Comparison of ENCODE assay signal across 39 cellular contexts in the genomic region with DNA sequence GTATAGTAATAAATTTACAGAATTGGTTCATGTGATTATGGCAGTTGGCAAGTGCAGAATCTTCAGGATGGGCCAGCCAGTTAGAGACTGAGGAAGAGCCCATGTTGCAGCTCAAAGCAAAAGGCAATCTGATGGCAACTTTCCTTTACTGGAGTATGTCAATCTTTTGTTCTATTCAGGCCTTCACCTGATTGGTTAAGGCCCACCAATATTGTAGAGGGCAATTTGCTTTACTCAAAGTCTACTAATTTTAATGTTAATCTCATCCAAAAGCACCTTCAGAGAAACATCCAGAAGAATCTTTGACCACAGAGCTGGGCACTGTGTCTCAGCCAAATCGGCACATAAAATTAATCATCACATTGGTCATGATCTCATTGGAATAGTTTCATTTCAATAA. TPM values are rescaled to one million over a fixed set of nuclear protein-coding genes. Genes with fewer than 3 reads are reported as not detected.
"Had no signal": no experiment of that assay in that cellular context is flagged by ENCODE, and none has a peak within 500 bp of the region (broad histone marks: within the 10 kb centered on the region; RNA-seq: fewer than 3 reads in every experiment).

No MANE protein-coding gene starts in this region.

- FAIRE-seq: astrocyte, bronchial epithelial cell had no signal

- H3K9me3 ChIP-seq: adrenal gland, body of pancreas had no signal

- ATAC-seq: activated naive CD4-positive, alpha-beta T cell treated with anti-CD3 and anti-CD28 coated beads, Interleukin-2, amount 50 U/mL, for 72 hours; activated naive CD8-positive, alpha-beta T cell treated with anti-CD3 and anti-CD28 coated beads, Interleukin-2, amount 50 U/mL, for 24 hours; activated T-cell treated with anti-CD3 and anti-CD28 coated beads, Interleukin-2, amount 50 U/mL, for 4 hours; activated T-cell treated with anti-CD3 and anti-CD28 coated beads, Interleukin-2, amount 50 U/mL, for 72 hours; activated T-helper 17 cell treated with anti-CD3 and anti-CD28 coated beads, Interleukin-2, amount 50 U/mL, for 72 hours; body of pancreas had no signal

- H3K27me3 ChIP-seq: adrenal gland, ascending aorta, body of pancreas, brain microvascular endothelial cell, breast epithelium, cardiac muscle cell had no signal

- H3K4me1 ChIP-seq: adrenal gland, ascending aorta, body of pancreas, breast epithelium had no signal

- H3K4me3 ChIP-seq: adrenal gland, ascending aorta, body of pancreas, breast epithelium, cardiac muscle cell had no signal

- DNase-seq: activated effector memory CD4-positive, alpha-beta T cell treated with anti-CD3 and anti-CD28 coated beads, Interleukin-2, amount 50 U/mL, for 16 hours; activated effector memory CD4-positive, alpha-beta T cell treated with Interleukin-2 at 50 U/mL for 16 hours; activated gamma-delta T cell; activated gamma-delta T cell treated with Interleukin-2 at 50 U/mL for 16 hours; activated naive CD4-positive, alpha-beta T cell; activated naive CD4-positive, alpha-beta T cell treated with anti-CD3 and anti-CD28 coated beads for 36 hours; activated naive CD4-positive, alpha-beta T cell treated with anti-CD3 and anti-CD28 coated beads, Interleukin-2, amount 10 ng/mL, durations not matched to agents 7 days and 5 days; activated naive CD4-positive, alpha-beta T cell treated with anti-CD3 and anti-CD28 coated beads, Interleukin-2, amount 50 U/mL, for 16 hours; activated naive CD4-positive, alpha-beta T cell treated with Interleukin-2 at 50 U/mL for 16 hours; activated naive CD8-positive, alpha-beta T cell treated with anti-CD3 and anti-CD28 coated beads for 36 hours; activated naive CD8-positive, alpha-beta T cell treated with anti-CD3 and anti-CD28 coated beads, Interleukin-2, amount 10 ng/mL, durations not matched to agents 7 days and 5 days; activated naive CD8-positive, alpha-beta T cell treated with anti-CD3 and anti-CD28 coated beads, Interleukin-2, amount 50 U/mL, for 24 hours; activated T-cell treated with anti-CD3 and anti-CD28 coated beads, Interleukin-2, amount 50 U/mL, for 24 hours; activated T-cell treated with anti-CD3 and anti-CD28 coated beads, Interleukin-2, amount 50 U/mL, for 4 hours; activated T-cell treated with anti-CD3 and anti-CD28 coated beads, Interleukin-2, amount 50 U/mL, for 48 hours; activated T-cell treated with anti-CD3 and anti-CD28 coated beads, Interleukin-2, amount 50 U/mL, for 72 hours; adrenal gland; amniotic stem cell; amygdala; anterior cingulate cortex; aorta; body of pancreas; brain microvascular endothelial cell; caudate nucleus; central memory CD4-positive, alpha-beta T cell; cerebellar nuclear complex had no signal

- H3K27ac ChIP-seq: adrenal gland, ascending aorta, body of pancreas, brain microvascular endothelial cell, breast epithelium, cardiac muscle cell had no signal

- H3K36me3 ChIP-seq: adrenal gland, ascending aorta, brain microvascular endothelial cell, breast epithelium, cardiac muscle cell had no signal

RNA-seq across cellular contexts. Expression of gene POM121L12, which starts 20.0 kb away (rescaled TPM):
- total RNA-seq: activated naive CD4-positive, alpha-beta T cell treated with anti-CD3 and anti-CD28 coated beads for 36 hours; activated naive CD4-positive, alpha-beta T cell treated with anti-CD3 and anti-CD28 coated beads, Interleukin-2, amount 50 U/mL, for 72 hours; activated naive CD8-positive, alpha-beta T cell treated with anti-CD3 and anti-CD28 coated beads for 36 hours; activated naive CD8-positive, alpha-beta T cell treated with anti-CD3 and anti-CD28 coated beads, Interleukin-2, amount 10 ng/mL, durations not matched to agents 7 days and 5 days; activated T-cell treated with anti-CD3 and anti-CD28 coated beads, Interleukin-2, amount 50 U/mL, for 4 hours; activated T-cell treated with anti-CD3 and anti-CD28 coated beads, Interleukin-2, amount 50 U/mL, for 72 hours; activated T-helper 1 cell treated with anti-CD3 and anti-CD28 coated beads, Interleukin-12 subunit alpha, Interleukin-12 subunit beta, Interleukin-2, Interleukin-4 antibody, amounts not matched to agents 30 ng/mL and 10 ng/mL and 1 ng/mL, durations not matched to agents 14 hours and 24 hours and 36 hours; activated T-helper 17 cell treated with anti-CD3 and anti-CD28 coated beads, Interleukin-2, amount 50 U/mL, for 72 hours; activated T-helper 2 cell treated with anti-CD3 and anti-CD28 coated beads, Interferon-gamma antibody, Interleukin-2, Interleukin-4, amounts not matched to agents 10 μg/mL and 5 μg/mL and 100 μg/mL, durations not matched to agents 14 hours and 24 hours and 36 hours; adrenal gland; aorta; ascending aorta; astrocyte; body of pancreas; breast epithelium; bronchial epithelial cell; cardiac muscle cell; cardiac septum; cerebellum; chondrocyte had no signal
- polyA plus RNA-seq: adipose tissue, adrenal gland, aorta, cardiac muscle cell had no signal
